Comparison of ENCODE assay signal across 11 cellular contexts in the genomic region with DNA sequence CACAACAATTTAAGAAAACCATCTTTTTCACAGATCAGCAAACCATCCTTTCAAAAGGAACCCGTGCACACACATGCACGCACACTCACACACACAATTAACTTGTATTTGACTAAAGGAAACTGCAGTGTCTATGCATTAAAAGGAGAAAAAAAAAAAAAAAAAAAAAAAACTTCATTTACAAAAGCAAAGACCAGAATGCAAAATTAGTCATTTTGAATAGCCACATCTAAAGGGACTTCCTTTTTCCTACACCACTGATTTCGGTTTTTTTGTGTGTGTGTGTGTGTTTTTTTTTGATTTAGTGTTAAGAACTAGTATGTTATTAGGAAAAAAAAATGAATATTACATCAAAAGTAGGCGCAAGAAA. TPM values are rescaled to one million over a fixed set of nuclear protein-coding genes. Genes with fewer than 3 reads are reported as not detected.
DNase-seq lines count a peak whose midpoint lies in the region; ATAC-seq and TF ChIP-seq lines count a peak whose summit lies in the region.
"Had no signal": no experiment of that assay in that cellular context is flagged by ENCODE, and none has a peak within 500 bp of the region (broad histone marks: within the 10 kb centered on the region; RNA-seq: fewer than 3 reads in every experiment).

No MANE protein-coding gene starts in this region.

- H4K20me1 ChIP-seq in MM.1S (ENCODE audit: insufficient read depth, low read length) (0 out of 2 replicates have a peak, but pooled peaks cover 3% of the 10 kb centered on the region), neural progenitor cell (ENCODE audit: low read depth) (peaks cover 20% of the 10 kb centered on the region)

- H3F3A ChIP-seq in MM.1S (ENCODE audit: insufficient read depth, low read length) (peaks cover 32% of the 10 kb centered on the region), neural progenitor cell (ENCODE audit: low read depth) (peaks cover 84% of the 10 kb centered on the region)

- DNase-seq in CD4-positive, alpha-beta T cell, result no peak
- DNase-seq in MM.1S (no peak), choroid plexus epithelial cell (ENCODE audit: low read depth) (no peak), neural progenitor cell (ENCODE audit: low spot score) (no peak), CD14-positive monocyte (ENCODE audit: low spot score) (no peak), NCI-H2107 treated with DMSO at 0.1 percent for 48 hours (lab: John Stamatoyannopoulos, UW; ENCODE audit: unreplicated experiment) (no peak)
- no peak for DNase-seq in activated naive CD4-positive, alpha-beta T cell treated with Interleukin-2 at 50 U/mL for 16 hours
- DNase-seq: activated T-cell treated with anti-CD3 and anti-CD28 coated beads, Interleukin-2, amount 50 U/mL, for 48 hours; foreskin melanocyte had no signal

- peaks cover 2% of the 10 kb centered on the region for H3K4me1 Mint-ChIP-seq in CD4-positive, alpha-beta T cell (ENCODE audit: low read depth)
- peaks cover 1% of the 10 kb centered on the region for H3K4me1 Mint-ChIP-seq in neural progenitor cell
- peaks cover 7% of the 10 kb centered on the region for H3K4me1 Mint-ChIP-seq in CD14-positive monocyte

- H3K9ac ChIP-seq in MM.1S (ENCODE audit: low read length) (peak overlapping the region; percentile 91; the same call in 1 of the 2 replicates), neural progenitor cell (no peak overlapping the region)

- H3K4me1 ChIP-seq in MM.1S (ENCODE audit: low read length) (peaks cover 28% of the 10 kb centered on the region), neural progenitor cell (peaks cover 98% of the 10 kb centered on the region)

- intact Hi-C loops in CD4-positive, alpha-beta T cell (cut with DNase I, micrococcal nuclease), result loop anchor here in 1 of 2 experiments (5.0 kb wide), 1 partner anchor 33 kb away; no protein-coding TSS in a partner anchor
- intact Hi-C loops in CD14-positive monocyte (cut with micrococcal nuclease), result loop anchor here in 1 of 2 donors (5.0 to 10.0 kb wide), 2 partner anchors 425 to 1417 kb away; no protein-coding TSS in a partner anchor

- H3K27me3 Mint-ChIP-seq in CD4-positive, alpha-beta T cell, result no peaks in the 10 kb centered on the region
- H3K27me3 Mint-ChIP-seq in neural progenitor cell (ENCODE audit: insufficient read depth, low read depth) (peaks cover 2% of the 10 kb centered on the region), CD14-positive monocyte (ENCODE audit: low read depth in 3 of 3) (no peaks in the 10 kb centered on the region)

- H3K9me3 ChIP-seq in CD4-positive, alpha-beta T cell (ENCODE audit: control insufficient read depth, low read length), result no peaks in the 10 kb centered on the region
- H3K9me3 ChIP-seq in MM.1S (replicated peaks; ENCODE audit: insufficient read depth, low read length) (no peaks in the 10 kb centered on the region), neural progenitor cell (ENCODE audit: low read depth) (no peaks in the 10 kb centered on the region)
- H3K9me3 ChIP-seq: SJSA1 had no signal

- H3K4me2 ChIP-seq in MM.1S (ENCODE audit: low read depth, low read length) (peak overlapping the region; percentile 83), neural progenitor cell (peak overlapping the region; percentile 80)

- H3K36me3 ChIP-seq in MM.1S (replicated peaks; ENCODE audit: insufficient read depth, low read length), result peaks cover 18% of the 10 kb centered on the region; the same call in 1 of the 2 replicates
- H3K36me3 ChIP-seq in neural progenitor cell, result no peaks in the 10 kb centered on the region

- H3K79me2 ChIP-seq in MM.1S (ENCODE audit: low read length) (peaks cover 99% of the 10 kb centered on the region), neural progenitor cell (ENCODE audit: low read depth) (peaks cover 98% of the 10 kb centered on the region)

- H3K27ac ChIP-seq in CD4-positive, alpha-beta T cell (ENCODE audit: low read depth, low read length), result no peak overlapping the region
- peak overlapping the region; percentile 97; the same call in 1 of the 2 replicates for H3K27ac ChIP-seq in MM.1S (ENCODE audit: low read length)
- peak overlapping the region; percentile 98 for H3K27ac ChIP-seq in neural progenitor cell
- H3K27ac ChIP-seq: SJSA1 had no signal

- no peak overlapping the region for H3K27ac Mint-ChIP-seq in CD4-positive, alpha-beta T cell
- no peak overlapping the region for H3K27ac Mint-ChIP-seq in neural progenitor cell
- no peak overlapping the region for H3K27ac Mint-ChIP-seq in CD14-positive monocyte

- no peaks in the 10 kb centered on the region for H3K9me2 ChIP-seq in MM.1S (replicated peaks; ENCODE audit: insufficient read depth, low read length)

- no peak overlapping the region for H3K4me3 Mint-ChIP-seq in CD4-positive, alpha-beta T cell
- no peak overlapping the region for H3K4me3 Mint-ChIP-seq in neural progenitor cell
- no peak overlapping the region for H3K4me3 Mint-ChIP-seq in CD14-positive monocyte

- TF ChIP-seq CTCF in CD4-positive, alpha-beta T cell (IDR thresholded peaks at IDR 0.05), result no peak
- TF ChIP-seq CTCF in MM.1S (IDR thresholded peaks at IDR 0.05; ENCODE audit: low read length), result no peak
- no peak for TF ChIP-seq CTCF in choroid plexus epithelial cell (conservative IDR thresholded peaks at IDR 0.05; ENCODE audit: low read depth, low read length)
- no peak for TF ChIP-seq CTCF in neural progenitor cell (IDR thresholded peaks at IDR 0.05)
- TF ChIP-seq CTCF in CD14-positive monocyte (IDR thresholded peaks at IDR 0.05), result no peak

- peaks cover 14% of the 10 kb centered on the region for H3K36me3 Mint-ChIP-seq in CD4-positive, alpha-beta T cell (ENCODE audit: low read depth)
- peaks cover 14% of the 10 kb centered on the region for H3K36me3 Mint-ChIP-seq in neural progenitor cell
- H3K36me3 Mint-ChIP-seq in CD14-positive monocyte, result peaks cover 22 to 27% of the 10 kb centered on the region in 2 donors

- peak overlapping the region; percentile 64 for H3K4me3 ChIP-seq in MM.1S (ENCODE audit: low read length)
- H3K4me3 ChIP-seq in choroid plexus epithelial cell (ENCODE audit: low read depth, low read length), result peak overlapping the region; percentile 55
- peak overlapping the region; percentile 44 for H3K4me3 ChIP-seq in neural progenitor cell
- H3K4me3 ChIP-seq: SJSA1 had no signal

- H3K27me3 ChIP-seq in CD4-positive, alpha-beta T cell (ENCODE audit: control insufficient read depth, insufficient read depth, low read length), result no peaks in the 10 kb centered on the region
- H3K27me3 ChIP-seq in MM.1S (replicated peaks; ENCODE audit: insufficient read depth, low read length) (no peaks in the 10 kb centered on the region), neural progenitor cell (no peaks in the 10 kb centered on the region)
- H3K27me3 ChIP-seq: SJSA1 had no signal

- CTCF ChIA-PET in CD4-positive, alpha-beta T cell (lab: Charles Lee), result interaction anchor here (0.7 to 3.0 kb wide), 3 partner anchors 31 to 154 kb away, joined by 3 to 13 read pairs (median 4); no protein-coding TSS in a partner anchor

- ATAC-seq in CD4-positive, alpha-beta T cell (ENCODE audit: poor library complexity), result peak; percentile 54
- no peak for ATAC-seq in GM19328 (IDR thresholded peaks at IDR 0.05; ENCODE audit: unreplicated experiment)

- POLR2A ChIA-PET in CD4-positive, alpha-beta T cell (lab: Charles Lee), result interaction anchor here (1.6 kb wide), 2 partner anchors 9 to 34 kb away, joined by 3 to 7 read pairs; no protein-coding TSS in a partner anchor

- no peak overlapping the region for H2AFZ ChIP-seq in MM.1S (ENCODE audit: low read length)
- H2AFZ ChIP-seq in neural progenitor cell (replicated peaks), result no peak overlapping the region

- H3K9me3 Mint-ChIP-seq in CD4-positive, alpha-beta T cell, result no peaks in the 10 kb centered on the region
- H3K9me3 Mint-ChIP-seq in neural progenitor cell (no peaks in the 10 kb centered on the region), CD14-positive monocyte (peaks cover 0 to 2% (median 0%) of the 10 kb centered on the region in 7 donors)

RNA-seq across cellular contexts. Expression of a gene that starts 6.3 kb away (rescaled TPM):
- 10 to 100 TPM; 33.0 to 34.3 TPM for total RNA-seq in CD4-positive, alpha-beta T cell
- 59.0 and 59.4 TPM in 2 replicates for total RNA-seq in neural progenitor cell (ENCODE audit: low replicate concordance)
- polyA plus RNA-seq in CD14-positive monocyte, result 1 to 10 TPM; 1.4 to 5.8 TPM
